ENCODE assay signal across 8 cellular contexts in the genomic region with DNA sequence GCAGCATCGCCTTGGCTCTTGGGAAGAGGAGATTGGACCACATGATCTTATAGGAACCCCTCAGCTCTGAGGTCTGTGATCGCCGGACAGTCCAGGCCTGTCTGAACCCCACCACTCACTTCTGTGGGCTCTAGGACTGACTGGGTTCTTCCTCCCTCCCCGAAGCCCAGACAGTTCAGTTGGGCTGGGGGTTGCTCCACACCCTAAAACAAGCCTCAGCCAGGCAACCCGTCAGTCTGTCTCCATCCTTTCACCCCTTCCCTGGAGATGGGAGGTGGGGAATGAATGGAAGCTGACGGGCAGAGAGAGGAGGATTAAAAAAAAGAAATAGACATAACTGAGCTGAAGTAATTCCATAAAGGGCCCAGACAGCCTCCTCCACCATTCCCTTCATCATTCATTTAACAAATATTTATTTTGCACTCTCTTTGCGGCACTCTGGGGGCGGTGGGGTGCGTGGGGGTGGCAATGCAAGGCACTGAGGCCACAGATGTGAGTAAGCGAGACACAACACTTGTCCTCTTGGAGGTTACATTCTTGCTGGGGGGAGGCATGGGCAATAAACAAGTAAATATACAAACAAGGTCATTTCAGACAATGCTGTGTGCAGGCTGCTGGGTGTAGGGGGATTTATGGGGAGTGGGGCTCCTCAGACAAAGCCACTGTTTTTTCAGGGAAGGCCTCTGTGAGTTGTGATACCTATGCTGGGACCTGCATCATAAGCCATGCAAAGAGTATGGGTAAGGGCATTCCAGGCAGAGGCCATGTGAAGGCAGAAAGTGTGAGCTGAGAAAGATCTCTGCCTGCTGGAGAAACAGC. TPM values are rescaled to one million over a fixed set of nuclear protein-coding genes. Genes with fewer than 3 reads are reported as not detected.
A peak's percentile ranks its signal among the peaks of the same experiment; 100 is the strongest.
DNase-seq lines count a peak whose midpoint lies in the region; ATAC-seq and TF ChIP-seq lines count a peak whose summit lies in the region.

No MANE protein-coding gene starts in this region.

- H3K4me1 Mint-ChIP-seq in activated B cell treated with CpG ODN at 0.5 μM for 24 hours, result peaks cover 64% of the 10 kb centered on the region

- intact Hi-C loops in activated B cell treated with CpG ODN at 0.5 μM for 24 hours (cut with micrococcal nuclease), result loop anchor here (2.0 to 5.0 kb wide), 4 partner anchors 15 to 486 kb away; partner anchors contain the start of genes CNPPD1 and ZFAND2B
- intact Hi-C loops in stomach (cut with DNase I; ENCODE audit: low total_unique reads), result no loop called here

- no peak for TF ChIP-seq CTCF in activated B cell treated with CpG ODN at 0.5 μM for 24 hours (IDR thresholded peaks at IDR 0.05)
- TF ChIP-seq CTCF in hepatocyte (IDR thresholded peaks at IDR 0.05; ENCODE audit: poor library complexity), result no peak
- no peak for TF ChIP-seq CTCF in stomach (IDR thresholded peaks at IDR 0.05)

- no peak for TF ChIP-seq POLR2A in stomach (IDR thresholded peaks at IDR 0.05)

- H3K4me3 ChIP-seq in hepatocyte (peak overlapping the region; percentile 36), stomach (peak overlapping the region; percentile 39 to 46 (median 44))

- H4K20me1 ChIP-seq in hepatocyte (ENCODE audit: insufficient read depth, poor library complexity, severe bottlenecking), result no peaks in the 10 kb centered on the region

- H3K27ac ChIP-seq in hepatocyte, result no peak overlapping the region
- H3K27ac ChIP-seq in stomach, result peak overlapping the region in 3 of 5 donors; percentile 43 to 57 (median 49)

- H3K4me3 Mint-ChIP-seq in activated B cell treated with CpG ODN at 0.5 μM for 24 hours, result peak overlapping the region; percentile 80

- no peak for TF ChIP-seq EP300 in stomach (IDR thresholded peaks at IDR 0.05)

- WGBS in hepatocyte (ENCODE audit: low lambda C conversion rate, missing lambda C conversion rate), result 49% methylated on average over 10 of the region's 10 CpGs
- 33 to 42% (median 40%) methylated on average over 7 to 10 of the region's 10 CpGs for WGBS in stomach, 5 donors

- H2AFZ ChIP-seq in hepatocyte, result no peak overlapping the region

- H3K9me3 ChIP-seq in hepatocyte (ENCODE audit: low read depth), result no peaks in the 10 kb centered on the region
- H3K9me3 ChIP-seq in stomach, result no peaks in the 10 kb centered on the region

- H3K36me3 Mint-ChIP-seq in activated B cell treated with CpG ODN at 0.5 μM for 24 hours (ENCODE audit: low read depth), result peaks cover 10% of the 10 kb centered on the region

- CTCF ChIA-PET in activated B cell treated with CpG ODN at 0.5 μM for 24 hours (lab: Charles Lee), result interaction anchor here (17.0 kb wide), 1 partner anchor 14 kb away, joined by 1062 read pairs; the partner anchor contains the start of gene WNT10A

- H3K27me3 ChIP-seq in hepatocyte (peaks cover 54% of the 10 kb centered on the region), stomach (peaks cover 10 to 76% (median 59%) of the 10 kb centered on the region in 3 donors)

- H3K36me3 ChIP-seq in hepatocyte (replicated peaks; ENCODE audit: insufficient read depth, low read depth), result no peaks in the 10 kb centered on the region
- H3K36me3 ChIP-seq in stomach, result no peaks in the 10 kb centered on the region

- POLR2A ChIA-PET in activated B cell treated with CpG ODN at 0.5 μM for 24 hours (lab: Charles Lee), result interaction anchor here (0.6 to 13.2 kb wide), 6 partner anchors 15 to 571 kb away, joined by 3 to 969 read pairs (median 4); partner anchors contain the start of genes CNPPD1, DNPEP and WNT10A

- H3K9me2 ChIP-seq in hepatocyte (replicated peaks; ENCODE audit: insufficient read depth), result no peaks in the 10 kb centered on the region

- ATAC-seq in activated B cell treated with CpG ODN at 0.5 μM for 24 hours (ENCODE audit: low read depth) (no peak), HG03439 (IDR thresholded peaks at IDR 0.05; ENCODE audit: unreplicated experiment) (no peak)

- no peaks in the 10 kb centered on the region for H3K9me3 Mint-ChIP-seq in activated B cell treated with CpG ODN at 0.5 μM for 24 hours

- no peaks in the 10 kb centered on the region for H3K27me3 Mint-ChIP-seq in activated B cell treated with CpG ODN at 0.5 μM for 24 hours

- H3K4me2 ChIP-seq in hepatocyte, result peak overlapping the region; percentile 94

- peak overlapping the region; percentile 92 for H3K27ac Mint-ChIP-seq in activated B cell treated with CpG ODN at 0.5 μM for 24 hours

- no peaks in the 10 kb centered on the region for H3K79me2 ChIP-seq in hepatocyte

- DNase-seq in activated CD8-positive, alpha-beta memory T cell treated with anti-CD3 and anti-CD28 coated beads, Interleukin-2, amount 50 U/mL, for 48 hours, result peak; percentile 62
- no peak for DNase-seq in activated CD8-positive, alpha-beta memory T cell treated with anti-CD3 and anti-CD28 coated beads, Interleukin-2, amount 50 U/mL, for 4 hours
- DNase-seq in activated B cell treated with CpG ODN at 0.5 μM for 24 hours (no peak), hepatocyte (ENCODE audit: low spot score) (no peak), stomach (no peak), NCI-H2081 (lab: John Stamatoyannopoulos, UW) (no peak), DMS 273 treated with DMSO at 0.1 percent for 48 hours (lab: John Stamatoyannopoulos, UW) (no peak)

- H3K4me1 ChIP-seq in hepatocyte (ENCODE audit: insufficient read depth) (peaks cover 51% of the 10 kb centered on the region), stomach (peaks cover 31 to 44% (median 38%) of the 10 kb centered on the region in 4 donors)

RNA-seq across cellular contexts. Expression of gene WNT10A, which starts 12.9 kb away (rescaled TPM):
- total RNA-seq in activated B cell treated with CpG ODN at 0.5 μM for 24 hours (26.9 and 31.8 TPM in 2 replicates), hepatocyte (1.9 and 2.3 TPM in 2 replicates), stomach (1 to 10 TPM in 1 of 5 donors, not detected in 4; 4.3 TPM)
- polyA plus RNA-seq in hepatocyte (1.9 and 5.7 TPM in 2 replicates), stomach (1 to 10 TPM in 1 of 3 donors, not detected in 2; 6.7 TPM)

RNA-seq across cellular contexts. Expression of gene WNT6, which starts 34.0 kb away (rescaled TPM):
- total RNA-seq in activated B cell treated with CpG ODN at 0.5 μM for 24 hours, result 0.83 and 0.89 TPM in 2 replicates
- 7.1 and 11.3 TPM in 2 replicates for total RNA-seq in hepatocyte
- 22.8 and 39.3 TPM in 2 replicates for polyA plus RNA-seq in hepatocyte
- 1 to 10 TPM in 2 of 5 donors, not detected in 3; 1.8 to 3.3 TPM for total RNA-seq in stomach
- polyA plus RNA-seq in stomach, result 1 to 10 TPM in 1 of 3 donors, under 1 TPM in 2; 0.25 to 2.9 (median 0.76) TPM
